Comparison of ENCODE assay signal across 22 cellular contexts in the genomic region with DNA sequence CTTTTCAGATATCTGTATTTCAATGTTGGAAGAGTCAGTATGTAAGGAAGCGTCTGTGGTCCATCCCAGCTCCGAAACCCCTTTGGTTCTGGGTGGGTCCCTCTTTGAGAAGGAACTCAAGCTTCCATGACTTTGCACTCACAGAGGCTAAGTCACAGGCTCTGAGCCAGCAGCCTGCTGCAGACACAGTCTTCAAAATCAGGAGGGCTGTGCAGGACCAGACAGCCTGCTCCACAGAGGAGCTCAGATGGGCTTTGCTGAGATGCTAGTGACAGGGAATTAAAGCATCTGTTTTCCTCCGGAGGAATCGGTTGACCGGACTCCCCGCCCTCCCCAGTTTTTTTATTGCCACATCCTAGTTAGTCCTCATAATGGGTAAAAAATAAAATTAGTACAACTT.
DNase-seq lines count a peak whose midpoint lies in the region; ATAC-seq lines count a peak whose summit lies in the region.
"Had no signal": no experiment of that assay in that cellular context is flagged by ENCODE, and none has a peak within 500 bp of the region (broad histone marks: within the 10 kb centered on the region; RNA-seq: fewer than 3 reads in every experiment).

No MANE protein-coding gene starts in this region.

- in situ Hi-C loops in G401 (cut with HindIII; ENCODE audit: low sequenced_read_pairs): no loop called here

- no peak for ATAC-seq in GM18870 (IDR thresholded peaks at IDR 0.05; ENCODE audit: unreplicated experiment)

- H4K91ac ChIP-seq in trophoblast cell (ENCODE audit: low read depth, low read length): peak overlapping the region; percentile 58

- H3K9me3 ChIP-seq in trophoblast cell (ENCODE audit: insufficient read depth, low read depth, low read length): peaks cover 4% of the 10 kb centered on the region
- H3K9me3 ChIP-seq: BE2C, BLaER1 had no signal

- H2BK5ac ChIP-seq in trophoblast cell (ENCODE audit: low read depth, low read length, poor library complexity): no peak overlapping the region

- H2AK5ac ChIP-seq in trophoblast cell (ENCODE audit: low read length): no peak overlapping the region

- no peak overlapping the region for H3K9ac ChIP-seq in trophoblast cell (ENCODE audit: low read length)
- H3K9ac ChIP-seq: BLaER1 had no signal

- H3K4ac ChIP-seq in trophoblast cell (ENCODE audit: low read depth, low read length): no peak overlapping the region

- H3K23ac ChIP-seq in trophoblast cell (ENCODE audit: low read length): no peak overlapping the region

- no peak overlapping the region for H3K4me3 ChIP-seq in trophoblast cell (ENCODE audit: low read depth, low read length)
- H3K4me3 ChIP-seq: BLaER1 had no signal

- no peaks in the 10 kb centered on the region for H3K27me3 ChIP-seq in trophoblast cell (ENCODE audit: insufficient read depth, low read length)
- H3K27me3 ChIP-seq: BE2C, BLaER1 had no signal

- no peak overlapping the region for H4K8ac ChIP-seq in trophoblast cell (ENCODE audit: low read depth, low read length)

- H3K79me2 ChIP-seq in trophoblast cell (ENCODE audit: control insufficient read depth, insufficient read depth, low read length, poor library complexity): no peaks in the 10 kb centered on the region

- H2BK12ac ChIP-seq in trophoblast cell (ENCODE audit: low read length): peak overlapping the region; percentile 77

- H3K27ac ChIP-seq in cingulate gyrus (ENCODE audit: low read depth, low read length) (peak overlapping the region; percentile 25), trophoblast cell (ENCODE audit: low read depth, low read length) (no peak overlapping the region)
- H3K27ac ChIP-seq: BLaER1 had no signal

- peak overlapping the region; percentile 27 for H2BK120ac ChIP-seq in trophoblast cell (ENCODE audit: insufficient read depth, low read length, poor library complexity)

- DNase-seq in G401 (ENCODE audit: low spot score) (peak; percentile 68), cerebellar cortex (ENCODE audit: low spot score) (peak; percentile 68), trophoblast cell (no peak), NCI-H1092 (lab: John Stamatoyannopoulos, UW) (no peak), KG1 (lab: John Stamatoyannopoulos, UW) (no peak)
- DNase-seq: 8988T; ACHN; BE2C; CD4-positive, alpha-beta memory T cell; CD4-positive, CD25-positive, alpha-beta regulatory T cell; CD8-positive, alpha-beta memory T cell; COR-L47; DMS 273 treated with DMSO at 0.1 percent for 48 hours; DMS153; DMS53; DMS79; DND-41; EL; GF-D8 had no signal

- no peak overlapping the region for H3K18ac ChIP-seq in trophoblast cell (ENCODE audit: low read length)

- H4K12ac ChIP-seq in trophoblast cell (ENCODE audit: low read depth, low read length): no peak overlapping the region

- H3K14ac ChIP-seq in trophoblast cell (ENCODE audit: low read length): no peak overlapping the region

- WGBS in trophoblast cell (ENCODE audit: extremely low coverage, insufficient coverage, insufficient read length): no CpG with 5 or more reads among the region's 6 CpGs

- H3K4me1 ChIP-seq in trophoblast cell (ENCODE audit: control insufficient read depth in 1 of 2, insufficient read depth in 2 of 2, low read length in 2 of 2): peaks cover 8 to 23% of the 10 kb centered on the region in 2 experiments

- peaks cover 14% of the 10 kb centered on the region for H3K79me1 ChIP-seq in trophoblast cell (ENCODE audit: low read length)

- H3K36me3 ChIP-seq in trophoblast cell (ENCODE audit: control insufficient read depth in 1 of 2, insufficient read depth in 2 of 2, low read length in 2 of 2): peaks cover 0 to 4% of the 10 kb centered on the region in 2 experiments
- H3K36me3 ChIP-seq: BE2C, BLaER1 had no signal

- H2AFZ ChIP-seq in trophoblast cell (ENCODE audit: insufficient read depth, low read length, poor library complexity): no peak overlapping the region

- no peak overlapping the region for H3K4me2 ChIP-seq in trophoblast cell (ENCODE audit: low read length)
- H3K4me2 ChIP-seq: BLaER1 had no signal

Comparison
In these comparisons a context has a peak if more than half of its experiments do, and no peak if none do; other contexts are left out.
1. DNase-seq: peak in G401 (single experiment) and cerebellar cortex (single experiment); none in trophoblast cell (0 of 2), NCI-H1092 (single experiment) and KG1 (single experiment).